18 cellular contexts compared by ENCODE assay signal in genomic region chr13:33231339-33231738, GRCh38. TPM values are rescaled to one million over a fixed set of nuclear protein-coding genes. Genes with fewer than 3 reads are reported as not detected.
DNase-seq lines count a peak whose midpoint lies in the region; ATAC-seq and TF ChIP-seq lines count a peak whose summit lies in the region.
"Had no signal": no experiment of that assay in that cellular context is flagged by ENCODE, and none has a peak within 500 bp of the region (broad histone marks: within the 10 kb centered on the region; RNA-seq: fewer than 3 reads in every experiment).

No MANE protein-coding gene starts in this region.

- no peak overlapping the region for H3K4me3 Mint-ChIP-seq in glutamatergic neuron (ENCODE audit: unreplicated experiment)
- H3K4me3 Mint-ChIP-seq: activated CD4-positive, alpha-beta T cell treated with anti-CD3 and anti-CD28 coated beads, Interleukin-2, amount 10 ng/mL, durations not matched to agents 7 days and 5 days; natural killer cell had no signal

- H3K36me3 Mint-ChIP-seq in glutamatergic neuron (ENCODE audit: unreplicated experiment): peaks cover 10% of the 10 kb centered on the region
- H3K36me3 Mint-ChIP-seq: natural killer cell had no signal

- peak overlapping the region; percentile 99 for H3K27ac ChIP-seq in RWPE2 (ENCODE audit: poor library complexity, severe bottlenecking)
- H3K27ac ChIP-seq in stomach: peak overlapping the region in 4 of 5 donors; percentile 16 to 78 (median 74)
- H3K27ac ChIP-seq: KMS-11, thoracic aorta had no signal

- ATAC-seq in RWPE2 (ENCODE audit: low read depth): no peak
- ATAC-seq in GM21737 (IDR thresholded peaks at IDR 0.05; ENCODE audit: unreplicated experiment): no peak
- no peak for ATAC-seq in GM18517 (IDR thresholded peaks at IDR 0.05; ENCODE audit: unreplicated experiment)
- ATAC-seq: natural killer cell had no signal

- no peak for TF ChIP-seq POLR2A in stomach (IDR thresholded peaks at IDR 0.05)

- H3K27me3 ChIP-seq in RWPE2 (ENCODE audit: insufficient read depth, poor library complexity, severe bottlenecking): no peaks in the 10 kb centered on the region
- no peaks in the 10 kb centered on the region for H3K27me3 ChIP-seq in stomach

- H3K9me3 Mint-ChIP-seq in glutamatergic neuron (ENCODE audit: unreplicated experiment): peaks cover 18% of the 10 kb centered on the region

- H3K4me3 ChIP-seq in RWPE2 (ENCODE audit: severe bottlenecking) (no peak overlapping the region), stomach (no peak overlapping the region)
- H3K4me3 ChIP-seq: thoracic aorta had no signal

- TF ChIP-seq CTCF in RWPE2 (IDR thresholded peaks at IDR 0.05; ENCODE audit: poor library complexity, severe bottlenecking): no peak
- TF ChIP-seq CTCF in glutamatergic neuron (IDR thresholded peaks at IDR 0.05; ENCODE audit: partially characterized antibody, unreplicated experiment): no peak
- no peak for TF ChIP-seq CTCF in stomach (IDR thresholded peaks at IDR 0.05)

- H3K27ac Mint-ChIP-seq in glutamatergic neuron (ENCODE audit: unreplicated experiment): peak overlapping the region; percentile 99
- H3K27ac Mint-ChIP-seq: activated CD4-positive, alpha-beta T cell treated with anti-CD3 and anti-CD28 coated beads, Interleukin-2, amount 10 ng/mL, durations not matched to agents 7 days and 5 days; natural killer cell; progenitor cell of endocrine pancreas had no signal

- DNase-seq in ELR (ENCODE audit: low read depth): peak; percentile 64
- no peak for DNase-seq in RWPE2 (ENCODE audit: low spot score)
- no peak for DNase-seq in glutamatergic neuron
- no peak for DNase-seq in stomach
- DNase-seq in HK-2 (ENCODE audit: unreplicated experiment): no peak
- DNase-seq: activated CD4-positive, alpha-beta T cell treated with anti-CD3 and anti-CD28 coated beads, Interleukin-2, amount 10 ng/mL, durations not matched to agents 7 days and 5 days; activated effector memory CD4-positive, alpha-beta T cell treated with Interleukin-2 at 50 U/mL for 16 hours; AML-193; DMS79; natural killer cell; NCI-H1048; NCI-H2081 treated with DMSO at 0.1 percent for 48 hours; stimulated activated CD4-positive, alpha-beta T cell treated with anti-CD3 and anti-CD28 coated beads, Interleukin-12 subunit alpha, Interleukin-12 subunit beta, amount 100 ng/mL, for 4 hours had no signal

- H3K27me3 Mint-ChIP-seq in glutamatergic neuron (ENCODE audit: unreplicated experiment): peaks cover 10% of the 10 kb centered on the region
- H3K27me3 Mint-ChIP-seq: progenitor cell of endocrine pancreas had no signal

- TF ChIP-seq EP300 in stomach (IDR thresholded peaks at IDR 0.05): no peak

- peaks cover 65% of the 10 kb centered on the region for H3K4me1 ChIP-seq in RWPE2 (ENCODE audit: insufficient read depth, poor library complexity, severe bottlenecking)
- H3K4me1 ChIP-seq in stomach: peaks cover 30 to 58% (median 48%) of the 10 kb centered on the region in 4 donors

- 89 to 95% (median 94%) methylated on average over 4 of the region's 4 CpGs for WGBS in stomach, 5 donors

- peaks cover 29% of the 10 kb centered on the region for H3K36me3 ChIP-seq in RWPE2 (ENCODE audit: low read depth)
- peaks cover 0 to 16% (median 10%) of the 10 kb centered on the region in 4 donors for H3K36me3 ChIP-seq in stomach
- H3K36me3 ChIP-seq: thoracic aorta had no signal

- intact Hi-C loops in stomach (cut with DNase I; ENCODE audit: low total_unique reads): no loop called here

- H3K4me1 Mint-ChIP-seq in glutamatergic neuron (ENCODE audit: low read depth, unreplicated experiment): peaks cover 57% of the 10 kb centered on the region
- H3K4me1 Mint-ChIP-seq: natural killer cell had no signal

- H3K9me3 ChIP-seq in RWPE2 (ENCODE audit: severe bottlenecking): no peaks in the 10 kb centered on the region
- peaks cover 0 to 7% (median 3%) of the 10 kb centered on the region in 4 donors for H3K9me3 ChIP-seq in stomach
- H3K9me3 ChIP-seq: thoracic aorta had no signal

RNA-seq across cellular contexts. Expression of gene STARD13, which starts 54.2 kb away (rescaled TPM):
- total RNA-seq in glutamatergic neuron (ENCODE audit: unreplicated experiment) (36.4 TPM), stomach (100 to 1,000 TPM in 1 of 5 donors, 10 to 100 TPM in 4; 41.3 to 158 (median 54.3) TPM)
- polyA plus RNA-seq in stomach: 1 to 10 TPM; 4.4 to 9.2 (median 6.7) TPM
- total RNA-seq: natural killer cell had no signal
